Comparison of ENCODE assay signal across 9 cellular contexts in the genomic region with DNA sequence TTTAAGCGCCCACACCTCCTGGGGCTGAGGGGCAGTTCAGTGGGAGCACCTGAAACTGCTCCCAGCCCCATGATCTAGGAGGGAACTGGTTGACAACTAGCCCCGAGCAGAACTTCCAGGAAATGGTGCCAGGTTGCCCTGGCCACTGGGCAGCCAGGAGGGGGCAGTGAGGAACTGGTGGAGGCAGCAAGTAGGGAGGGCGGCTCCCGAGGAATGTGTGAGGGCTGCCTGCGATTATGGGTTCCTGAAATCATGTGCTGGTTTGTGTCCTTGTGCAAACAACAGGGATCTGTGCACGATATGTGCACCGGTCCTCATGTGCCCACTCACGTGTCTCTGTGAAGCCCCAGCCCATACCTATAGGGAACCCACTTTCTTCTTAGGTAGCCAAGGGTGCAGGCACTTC. TPM values are rescaled to one million over a fixed set of nuclear protein-coding genes. Genes with fewer than 3 reads are reported as not detected.
DNase-seq lines count a peak whose midpoint lies in the region; ATAC-seq and TF ChIP-seq lines count a peak whose summit lies in the region.
"Had no signal": no experiment of that assay in that cellular context is flagged by ENCODE, and none has a peak within 500 bp of the region (broad histone marks: within the 10 kb centered on the region; RNA-seq: fewer than 3 reads in every experiment).

No MANE protein-coding gene starts in this region.

- peak; percentile 20 for TF ChIP-seq POLR2A in GM10847 (IDR thresholded peaks at IDR 0.05; ENCODE audit: extremely low read depth, insufficient read length)

- peaks cover 7% of the 10 kb centered on the region for H3K4me1 Mint-ChIP-seq in T-helper 17 cell

- H3K27ac Mint-ChIP-seq in T-helper 17 cell, result peak overlapping the region; percentile 8

- H3K4me3 Mint-ChIP-seq in T-helper 17 cell, result no peak overlapping the region

- H3K9me3 ChIP-seq in T-helper 17 cell (ENCODE audit: control insufficient read depth, low read length, poor library complexity, severe bottlenecking), result no peaks in the 10 kb centered on the region

- no peaks in the 10 kb centered on the region for H3K36me3 Mint-ChIP-seq in T-helper 17 cell (ENCODE audit: low read depth)

- ATAC-seq in T-helper 17 cell (peak; percentile 27), GM18867 (IDR thresholded peaks at IDR 0.05; ENCODE audit: unreplicated experiment) (no peak)

- H3K27me3 Mint-ChIP-seq in T-helper 17 cell, result no peaks in the 10 kb centered on the region

- peak; percentile 45 for DNase-seq in A172 (ENCODE audit: low spot score)
- no peak for DNase-seq in T-helper 17 cell
- peak; percentile 59 for DNase-seq in foreskin melanocyte
- peak in 41 of 56 donors; percentile 14 to 77 (median 47) for DNase-seq in nucleus accumbens (lab: John Stamatoyannopoulos, UW)
- DNase-seq in RPMI8226, result no peak
- DNase-seq in NCI-H146 treated with DMSO at 0.1 percent for 48 hours (lab: John Stamatoyannopoulos, UW; ENCODE audit: unreplicated experiment), result no peak

RNA-seq across cellular contexts. Expression of a gene that starts 9.9 kb away (rescaled TPM):
- total RNA-seq in A172 (2014; rRNA removed; shearing (Covaris generic)), result 0.05 and 0.50 TPM in 2 replicates
- under 1 TPM in 1 of 2 donors, not detected in 1; 0.30 TPM for total RNA-seq in T-helper 17 cell

RNA-seq across cellular contexts. Expression of a gene that starts 19.2 kb away (rescaled TPM):
- total RNA-seq in A172 (2014; rRNA removed; shearing (Covaris generic)), result not detected in 2 replicates
- total RNA-seq in T-helper 17 cell, result not detected
- total RNA-seq: glomerular endothelial cell had no signal

RNA-seq across cellular contexts. Expression of a gene that starts 27.7 kb away (rescaled TPM):
- total RNA-seq in A172 (2014; rRNA removed; shearing (Covaris generic)), result not detected in 2 replicates
- total RNA-seq in T-helper 17 cell, result not detected
- total RNA-seq: glomerular endothelial cell had no signal

RNA-seq across cellular contexts. Expression of a gene that starts 35.6 kb away (rescaled TPM):
- total RNA-seq in A172 (2014; rRNA removed; shearing (Covaris generic)), result 7.1 and 13.2 TPM in 2 replicates
- total RNA-seq in T-helper 17 cell, result 1 to 10 TPM; 3.3 to 4.9 TPM

Comparison
In these comparisons a context has a peak if more than half of its experiments do, and no peak if none do; other contexts are left out.
1. DNase-seq: peak in A172 (single experiment), foreskin melanocyte (single experiment) and nucleus accumbens (41 of 56); none in T-helper 17 cell (0 of 3), RPMI8226 (single experiment) and NCI-H146 treated with DMSO at 0.1 percent for 48 hours (single experiment).